ENCODE assay signal across 9 cellular contexts in genomic region chr10:11145498-11145855, GRCh38.
A peak's percentile ranks its signal among the peaks of the same experiment; 100 is the strongest.
DNase-seq lines count a peak whose midpoint lies in the region; ATAC-seq and TF ChIP-seq lines count a peak whose summit lies in the region.
"Had no signal": no experiment of that assay in that cellular context is flagged by ENCODE, and none has a peak within 500 bp of the region (broad histone marks: within the 10 kb centered on the region; RNA-seq: fewer than 3 reads in every experiment).

No MANE protein-coding gene starts in this region.

- H3K4me1 ChIP-seq in CD4-positive, alpha-beta memory T cell (ENCODE audit: insufficient read depth, low read length): peaks cover 98% of the 10 kb centered on the region
- H3K4me1 ChIP-seq in osteoblast (ENCODE audit: insufficient read depth, low read length): no peaks in the 10 kb centered on the region

- H2AFZ ChIP-seq in osteoblast (ENCODE audit: low read length): no peak overlapping the region

- no peaks in the 10 kb centered on the region for H3K27me3 ChIP-seq in CD4-positive, alpha-beta memory T cell (ENCODE audit: insufficient read depth, low read length)
- H3K27me3 ChIP-seq in HL-60 (ENCODE audit: insufficient read depth, poor library complexity, severe bottlenecking): no peaks in the 10 kb centered on the region
- H3K27me3 ChIP-seq in osteoblast (ENCODE audit: insufficient read depth, low read length): no peaks in the 10 kb centered on the region

- H3K36me3 Mint-ChIP-seq in CD4-positive, alpha-beta memory T cell: no peaks in the 10 kb centered on the region

- peaks cover 81 to 98% (median 91%) of the 10 kb centered on the region in 4 donors for H3K4me1 Mint-ChIP-seq in CD4-positive, alpha-beta memory T cell

- TF ChIP-seq CTCF in HL-60 (IDR thresholded peaks at IDR 0.05; ENCODE audit: insufficient read depth, low read length): no peak
- no peak for TF ChIP-seq CTCF in osteoblast (IDR thresholded peaks at IDR 0.05; ENCODE audit: extremely low read depth, low read depth, low read length)

- POLR2A ChIA-PET in CD4-positive, alpha-beta memory T cell (lab: Charles Lee; ENCODE audit: partially characterized antibody): interaction anchor here (0.6 to 19.5 kb wide), 20 partner anchors 10 to 258 kb away, joined by 3 to 1422 read pairs (median 4); no protein-coding TSS in a partner anchor

- H3K27ac Mint-ChIP-seq in CD4-positive, alpha-beta memory T cell: peak overlapping the region; percentile 91 to 100 (median 99)

- H3K4me3 ChIP-seq in CD4-positive, alpha-beta memory T cell (ENCODE audit: low read length in 2 of 2): peak overlapping the region in 1 of 2 donors; percentile 41
- H3K4me3 ChIP-seq in HL-60 (replicated peaks; ENCODE audit: insufficient read depth, low read length) (no peak overlapping the region), osteoblast (ENCODE audit: insufficient read depth, low read length) (no peak overlapping the region)
- H3K4me3 ChIP-seq: psoas muscle had no signal

- no peaks in the 10 kb centered on the region for H4K20me1 ChIP-seq in osteoblast (ENCODE audit: insufficient read depth, low read length)

- H3K9me3 Mint-ChIP-seq in CD4-positive, alpha-beta memory T cell: no peaks in the 10 kb centered on the region

- intact Hi-C loops in CD4-positive, alpha-beta memory T cell (cut with micrococcal nuclease): loop anchor here (1.0 kb wide), 3 partner anchors 18 to 33 kb away; no protein-coding TSS in a partner anchor
- intact Hi-C loops in left colon (cut with DNase I, micrococcal nuclease): no loop called here

- peak overlapping the region; percentile 68 to 88 (median 78) for H3K4me3 Mint-ChIP-seq in CD4-positive, alpha-beta memory T cell

- peak; percentile 85 for ATAC-seq in GM21447 (IDR thresholded peaks at IDR 0.05; ENCODE audit: unreplicated experiment)
- ATAC-seq in left colon: peak; percentile 76

- H3K4me2 ChIP-seq in osteoblast (ENCODE audit: insufficient read depth, low read length): no peak overlapping the region

- H3K27me3 Mint-ChIP-seq in CD4-positive, alpha-beta memory T cell: no peaks in the 10 kb centered on the region

- H3K79me2 ChIP-seq in osteoblast (ENCODE audit: insufficient read depth, low read length): no peaks in the 10 kb centered on the region

- H3K27ac ChIP-seq in CD4-positive, alpha-beta memory T cell (ENCODE audit: low read depth, low read length): peak overlapping the region; percentile 93
- H3K27ac ChIP-seq in HL-60 (replicated peaks) (peak overlapping the region; percentile 71), osteoblast (ENCODE audit: low read depth, low read length) (no peak overlapping the region)
- H3K27ac ChIP-seq: psoas muscle had no signal

- H3K9me3 ChIP-seq in CD4-positive, alpha-beta memory T cell (ENCODE audit: control insufficient read depth in 1 of 2, low read length in 2 of 2): no peaks in the 10 kb centered on the region
- no peaks in the 10 kb centered on the region for H3K9me3 ChIP-seq in osteoblast (ENCODE audit: low read depth, low read length)
- H3K9me3 ChIP-seq: psoas muscle had no signal

- CTCF ChIA-PET in CD4-positive, alpha-beta memory T cell (lab: Charles Lee; ENCODE audit: partially characterized antibody): interaction anchor here (1.1 to 16.9 kb wide), 11 partner anchors 9 to 124 kb away, joined by 3 to 308 read pairs (median 5); no protein-coding TSS in a partner anchor

- peak; percentile 74 to 88 (median 79) for DNase-seq in CD4-positive, alpha-beta memory T cell
- peak in 1 of 2 experiments; percentile 62 for DNase-seq in HL-60 (ENCODE audit: low read depth in 1 of 2, low spot score in 1 of 2)
- peak; percentile 46 for DNase-seq in activated T-cell treated with anti-CD3 and anti-CD28 coated beads for 1 hour (ENCODE audit: low read depth)
- DNase-seq in left colon: peak; percentile 60 to 67
- DNase-seq in DMS53 (lab: John Stamatoyannopoulos, UW): no peak
- DNase-seq in NCI-H1105 (lab: John Stamatoyannopoulos, UW): no peak
- DNase-seq in osteoblast (ENCODE audit: insufficient read length, low spot score, missing footprints): no peak
- DNase-seq: psoas muscle had no signal

- no peaks in the 10 kb centered on the region for H3K36me3 ChIP-seq in CD4-positive, alpha-beta memory T cell (ENCODE audit: insufficient read depth, low read length)
- no peaks in the 10 kb centered on the region for H3K36me3 ChIP-seq in osteoblast (ENCODE audit: insufficient read depth, low read length)

Comparison
In these comparisons a context has a peak if more than half of its experiments do, and no peak if none do; other contexts are left out.
1. DNase-seq: peak in CD4-positive, alpha-beta memory T cell (5 of 5), activated T-cell treated with anti-CD3 and anti-CD28 coated beads for 1 hour (single experiment) and left colon (2 of 2); none in DMS53 (single experiment), NCI-H1105 (single experiment) and osteoblast (single experiment).